In genomic region chr14:96902004-96902403, GRCh38 we compare ENCODE assay signal across 25 cellular contexts.
"Had no signal": no experiment of that assay in that cellular context is flagged by ENCODE, and none has a peak within 500 bp of the region (broad histone marks: within the 10 kb centered on the region; RNA-seq: fewer than 3 reads in every experiment).

No MANE protein-coding gene starts in this region.

- H3K4me3 ChIP-seq: colonic mucosa, mucosa of descending colon, ovary, psoas muscle, skin epidermis had no signal

- H3K4me1 Mint-ChIP-seq: central memory CD8-positive, alpha-beta T cell; neural crest cell; stimulated activated naive CD8-positive, alpha-beta T cell treated with anti-CD3 and anti-CD28 coated beads, Interleukin-15, amount 100 ng/mL, for 72 hours had no signal

- H3K27ac ChIP-seq: brain microvascular endothelial cell, colonic mucosa, ovary, psoas muscle, skin epidermis had no signal

- H3K27ac Mint-ChIP-seq: activated B cell treated with CpG ODN at 0.5 μM for 24 hours; activated CD8-positive, alpha-beta T cell treated with anti-CD3 and anti-CD28 coated beads for 36 hours; activated naive CD4-positive, alpha-beta T cell treated with anti-CD3 and anti-CD28 coated beads for 36 hours; activated T-cell treated with anti-CD3 and anti-CD28 coated beads, Interleukin-2, amount 50 U/mL, for 24 hours; activated T-helper 2 cell treated with anti-CD3 and anti-CD28 coated beads, Interferon-gamma antibody, Interleukin-2, Interleukin-4, amounts not matched to agents 10 μg/mL and 5 μg/mL and 100 μg/mL, durations not matched to agents 14 hours and 24 hours and 36 hours; T-helper 2 cell treated with Interferon-gamma antibody and Interleukin-4, amounts not matched to agents 5 μg/mL and 100 μg/mL, for 36 hours had no signal

- H3K27me3 Mint-ChIP-seq: activated B cell treated with CpG ODN at 0.5 μM for 24 hours; activated CD8-positive, alpha-beta T cell treated with anti-CD3 and anti-CD28 coated beads for 36 hours; activated T-cell treated with anti-CD3 and anti-CD28 coated beads, Interleukin-2, amount 50 U/mL, for 24 hours; central memory CD8-positive, alpha-beta T cell; naive B cell; stimulated activated naive CD8-positive, alpha-beta T cell treated with anti-CD3 and anti-CD28 coated beads, Interleukin-15, amount 100 ng/mL, for 72 hours had no signal

- DNase-seq: activated B cell treated with CpG ODN at 0.5 μM for 24 hours; activated CD4-positive, alpha-beta T cell treated with anti-CD3 and anti-CD28 coated beads for 4 hours; activated CD8-positive, alpha-beta T cell treated with anti-CD3 and anti-CD28 coated beads for 36 hours; activated naive CD4-positive, alpha-beta T cell treated with anti-CD3 and anti-CD28 coated beads for 36 hours; activated T-cell treated with anti-CD3 and anti-CD28 coated beads, Interleukin-2, amount 50 U/mL, for 24 hours; anterior cingulate cortex; brain microvascular endothelial cell; colonic mucosa; erythroblast; left ventricle myocardium superior; mesenchymal stem cell; mucosa of descending colon; naive B cell; ovary; psoas muscle; right cardiac atrium; stimulated activated naive CD8-positive, alpha-beta T cell treated with anti-CD3 and anti-CD28 coated beads, Interleukin-15, amount 100 ng/mL, for 72 hours; trophoblast cell had no signal

- ATAC-seq: activated CD8-positive, alpha-beta T cell treated with anti-CD3 and anti-CD28 coated beads for 36 hours; left ventricle myocardium superior; mucosa of descending colon; psoas muscle; right cardiac atrium; stimulated activated naive CD8-positive, alpha-beta T cell treated with anti-CD3 and anti-CD28 coated beads, Interleukin-15, amount 100 ng/mL, for 72 hours had no signal

- H3K4me3 Mint-ChIP-seq: activated B cell treated with CpG ODN at 0.5 μM for 24 hours; activated CD8-positive, alpha-beta T cell treated with anti-CD3 and anti-CD28 coated beads for 36 hours; activated naive CD4-positive, alpha-beta T cell treated with anti-CD3 and anti-CD28 coated beads for 36 hours; activated T-cell treated with anti-CD3 and anti-CD28 coated beads, Interleukin-2, amount 50 U/mL, for 24 hours; central memory CD8-positive, alpha-beta T cell; neural crest cell; stimulated activated naive CD8-positive, alpha-beta T cell treated with anti-CD3 and anti-CD28 coated beads, Interleukin-15, amount 100 ng/mL, for 72 hours; T-helper 2 cell treated with Interferon-gamma antibody and Interleukin-4, amounts not matched to agents 5 μg/mL and 100 μg/mL, for 36 hours had no signal

- H3K4me1 ChIP-seq: colonic mucosa, psoas muscle had no signal

- H3K36me3 ChIP-seq: brain microvascular endothelial cell, colonic mucosa, ovary had no signal

- H3K9me3 ChIP-seq: colonic mucosa, mucosa of descending colon, ovary, psoas muscle had no signal

- FAIRE-seq: endometrium, frontal cortex had no signal

- H3K9me3 Mint-ChIP-seq: activated CD8-positive, alpha-beta T cell treated with anti-CD3 and anti-CD28 coated beads for 36 hours; activated naive CD4-positive, alpha-beta T cell treated with anti-CD3 and anti-CD28 coated beads for 36 hours; activated T-cell treated with anti-CD3 and anti-CD28 coated beads, Interleukin-2, amount 50 U/mL, for 24 hours; activated T-helper 2 cell treated with anti-CD3 and anti-CD28 coated beads, Interferon-gamma antibody, Interleukin-2, Interleukin-4, amounts not matched to agents 10 μg/mL and 5 μg/mL and 100 μg/mL, durations not matched to agents 14 hours and 24 hours and 36 hours; central memory CD8-positive, alpha-beta T cell; neural crest cell; stimulated activated naive CD8-positive, alpha-beta T cell treated with anti-CD3 and anti-CD28 coated beads, Interleukin-15, amount 100 ng/mL, for 72 hours; T-helper 2 cell treated with Interferon-gamma antibody and Interleukin-4, amounts not matched to agents 5 μg/mL and 100 μg/mL, for 36 hours had no signal

- H3K27me3 ChIP-seq: brain microvascular endothelial cell, colonic mucosa, ovary had no signal
